Comparison of ENCODE assay signal across 15 cellular contexts in genomic region chr5:43563321-43563720, GRCh38.
"Had no signal": no experiment of that assay in that cellular context is flagged by ENCODE, and none has a peak within 500 bp of the region (broad histone marks: within the 10 kb centered on the region; RNA-seq: fewer than 3 reads in every experiment).

No MANE protein-coding gene starts in this region.

- H3K4me1 ChIP-seq: colonic mucosa had no signal

- H3K27ac ChIP-seq: colonic mucosa, SJCRH30 had no signal

- H3K36me3 ChIP-seq: colonic mucosa, SJCRH30 had no signal

- DNase-seq: activated CD4-positive, alpha-beta memory T cell treated with anti-CD3 and anti-CD28 coated beads, Interleukin-2, amount 10 ng/mL, durations not matched to agents 7 days and 5 days; activated CD4-positive, CD25-positive, alpha-beta regulatory T cell treated with anti-CD3 and anti-CD28 coated beads, Interleukin-2, amount 50 U/mL, for 72 hours; activated gamma-delta T cell treated with Interleukin-2 at 50 U/mL for 16 hours; activated naive CD8-positive, alpha-beta T cell treated with anti-CD3 and anti-CD28 coated beads for 36 hours; activated T-cell treated with anti-CD3 and anti-CD28 coated beads, Interleukin-2, amount 50 U/mL, for 48 hours; anterior cingulate cortex; colonic mucosa; effector CD4-positive, alpha-beta T cell; left colon; occipital lobe; SJCRH30; stimulated activated CD4-positive, alpha-beta T cell treated with anti-CD3 and anti-CD28 coated beads, Interleukin-15, amount 100 ng/mL, for 24 hours; stimulated activated CD4-positive, alpha-beta T cell treated with anti-CD3 and anti-CD28 coated beads, Interleukin-4, amount 100 ng/mL, for 4 hours; trophoblast cell had no signal

- H3K4me3 ChIP-seq: colonic mucosa, SJCRH30 had no signal

- H3K9me3 ChIP-seq: colonic mucosa, SJCRH30 had no signal

- ATAC-seq: left colon; natural killer cell treated with Interleukin-12 subunit alpha and Interleukin-12 subunit beta and Interleukin-15 and Interleukin-18, amount 100 ng/mL, for 72 hours had no signal

- H3K27me3 ChIP-seq: colonic mucosa, SJCRH30 had no signal
